ENCODE assay signal across 8 cellular contexts in the genomic region with DNA sequence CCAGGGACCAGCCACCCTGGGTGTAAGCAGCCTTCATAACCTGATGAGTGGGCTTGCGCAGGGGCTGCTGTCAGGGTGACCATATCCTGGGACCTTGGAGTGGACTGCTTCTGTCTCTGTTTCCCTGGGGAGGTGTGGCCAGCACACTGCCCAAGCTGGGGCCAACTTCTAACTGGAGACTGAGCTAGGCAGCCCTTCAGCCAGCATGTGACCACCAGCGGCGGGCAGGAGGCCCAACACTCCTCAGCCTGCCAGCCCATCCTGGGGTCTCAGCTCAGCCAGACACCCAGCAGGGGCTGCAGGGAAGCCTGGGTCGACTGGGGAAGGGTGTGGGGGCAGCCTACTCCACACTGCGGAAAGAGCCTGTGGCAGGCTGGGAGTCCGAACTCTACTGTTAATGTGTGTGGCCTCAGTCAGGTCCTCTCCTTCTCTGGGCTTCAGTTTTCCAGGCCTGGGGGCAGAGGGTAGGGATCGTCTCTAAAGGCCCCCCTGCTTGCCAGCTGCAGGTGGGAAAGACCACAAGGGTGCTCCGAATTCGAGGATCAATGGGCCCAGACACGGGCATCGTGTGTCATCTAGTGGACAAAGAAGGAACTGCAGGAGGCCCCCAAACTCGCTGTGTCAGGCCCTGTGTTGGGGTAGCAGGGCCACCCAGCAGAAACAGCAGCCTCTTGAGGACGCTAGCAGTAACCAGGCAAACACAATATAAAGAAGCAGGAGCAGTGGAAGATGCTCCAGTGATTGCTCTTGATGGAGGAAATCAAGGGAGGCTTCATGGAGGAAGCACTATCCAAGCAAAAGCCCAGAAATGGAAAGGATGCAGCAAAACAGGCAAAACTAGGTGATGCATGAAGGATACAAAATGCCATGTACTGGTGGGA. TPM values are rescaled to one million over a fixed set of nuclear protein-coding genes. Genes with fewer than 3 reads are reported as not detected.
DNase-seq lines count a peak whose midpoint lies in the region; ATAC-seq and TF ChIP-seq lines count a peak whose summit lies in the region.

No MANE protein-coding gene starts in this region.

- intact Hi-C loops in activated CD4-positive, alpha-beta memory T cell treated with anti-CD3 and anti-CD28 coated beads for 36 hours (cut with micrococcal nuclease), result loop anchor here (1.0 to 5.0 kb wide), 2 partner anchors 36 to 225 kb away; no protein-coding TSS in a partner anchor

- H3K27ac Mint-ChIP-seq in activated CD4-positive, alpha-beta memory T cell treated with anti-CD3 and anti-CD28 coated beads for 36 hours, result no peak overlapping the region
- H3K27ac Mint-ChIP-seq in effector memory CD8-positive, alpha-beta T cell, result no peak overlapping the region
- H3K27ac Mint-ChIP-seq in stimulated activated memory B cell treated with anti-CD40 and anti-IgM and Interleukin-4, amounts not matched to agents 10 μg/mL and 1 μg/mL and 100 μg/mL, for 72 hours, result no peak overlapping the region

- peaks cover 10% of the 10 kb centered on the region for H3K4me1 Mint-ChIP-seq in activated CD4-positive, alpha-beta memory T cell treated with anti-CD3 and anti-CD28 coated beads for 36 hours (ENCODE audit: low read depth)
- peaks cover 8 to 14% of the 10 kb centered on the region in 2 donors for H3K4me1 Mint-ChIP-seq in effector memory CD8-positive, alpha-beta T cell (ENCODE audit: low read depth in 2 of 2)
- peaks cover 19% of the 10 kb centered on the region for H3K4me1 Mint-ChIP-seq in stimulated activated memory B cell treated with anti-CD40 and anti-IgM and Interleukin-4, amounts not matched to agents 10 μg/mL and 1 μg/mL and 100 μg/mL, for 72 hours

- peak overlapping the region; percentile 38 for H3K4me3 Mint-ChIP-seq in activated CD4-positive, alpha-beta memory T cell treated with anti-CD3 and anti-CD28 coated beads for 36 hours
- H3K4me3 Mint-ChIP-seq in effector memory CD8-positive, alpha-beta T cell, result no peak overlapping the region
- H3K4me3 Mint-ChIP-seq in stimulated activated memory B cell treated with anti-CD40 and anti-IgM and Interleukin-4, amounts not matched to agents 10 μg/mL and 1 μg/mL and 100 μg/mL, for 72 hours, result no peak overlapping the region

- CTCF ChIA-PET in activated CD4-positive, alpha-beta memory T cell treated with anti-CD3 and anti-CD28 coated beads for 36 hours (lab: Charles Lee), result interaction anchor here (0.7 to 10.1 kb wide), 24 partner anchors 8 to 505 kb away, joined by 3 to 172 read pairs (median 4); a partner anchor contains a TSS

- no peaks in the 10 kb centered on the region for H3K27me3 Mint-ChIP-seq in activated CD4-positive, alpha-beta memory T cell treated with anti-CD3 and anti-CD28 coated beads for 36 hours
- peaks cover 0 to 7% of the 10 kb centered on the region in 2 donors for H3K27me3 Mint-ChIP-seq in effector memory CD8-positive, alpha-beta T cell
- no peaks in the 10 kb centered on the region for H3K27me3 Mint-ChIP-seq in stimulated activated memory B cell treated with anti-CD40 and anti-IgM and Interleukin-4, amounts not matched to agents 10 μg/mL and 1 μg/mL and 100 μg/mL, for 72 hours

- TF ChIP-seq CTCF in AG09309 (IDR thresholded peaks at IDR 0.05; ENCODE audit: control insufficient read depth, insufficient read depth, low read depth, low read length, missing control alignments), result peak; percentile 99

- no peak for DNase-seq in AG09309 (ENCODE audit: low read depth)
- peak; percentile 50 for DNase-seq in NCI-H748 (lab: John Stamatoyannopoulos, UW; ENCODE audit: unreplicated experiment)
- peak; percentile 80 for DNase-seq in activated CD4-positive, alpha-beta memory T cell treated with anti-CD3 and anti-CD28 coated beads for 36 hours
- peak; percentile 71 to 79 (median 74) for DNase-seq in effector memory CD8-positive, alpha-beta T cell
- peak; percentile 78 for DNase-seq in myocyte (ENCODE audit: low read depth)

- no peaks in the 10 kb centered on the region for H3K36me3 Mint-ChIP-seq in activated CD4-positive, alpha-beta memory T cell treated with anti-CD3 and anti-CD28 coated beads for 36 hours
- no peaks in the 10 kb centered on the region for H3K36me3 Mint-ChIP-seq in effector memory CD8-positive, alpha-beta T cell (ENCODE audit: insufficient read depth)
- no peaks in the 10 kb centered on the region for H3K36me3 Mint-ChIP-seq in stimulated activated memory B cell treated with anti-CD40 and anti-IgM and Interleukin-4, amounts not matched to agents 10 μg/mL and 1 μg/mL and 100 μg/mL, for 72 hours

- H3K9me3 Mint-ChIP-seq in activated CD4-positive, alpha-beta memory T cell treated with anti-CD3 and anti-CD28 coated beads for 36 hours, result no peaks in the 10 kb centered on the region
- no peaks in the 10 kb centered on the region for H3K9me3 Mint-ChIP-seq in effector memory CD8-positive, alpha-beta T cell
- H3K9me3 Mint-ChIP-seq in stimulated activated memory B cell treated with anti-CD40 and anti-IgM and Interleukin-4, amounts not matched to agents 10 μg/mL and 1 μg/mL and 100 μg/mL, for 72 hours, result no peaks in the 10 kb centered on the region

- POLR2A ChIA-PET in activated CD4-positive, alpha-beta memory T cell treated with anti-CD3 and anti-CD28 coated beads for 36 hours (lab: Charles Lee), result interaction anchor here (2.6 kb wide), 1 partner anchor 35 kb away, joined by 8 read pairs; no protein-coding TSS in a partner anchor

- no peak overlapping the region for H3K4me3 ChIP-seq in AG09309 (ENCODE audit: control insufficient read depth, low read depth, low read length)

- ATAC-seq in GM18868 (IDR thresholded peaks at IDR 0.05; ENCODE audit: unreplicated experiment), result peak; percentile 62
- peak; percentile 71 for ATAC-seq in effector memory CD8-positive, alpha-beta T cell (replicated peaks)
- peak; percentile 59 for ATAC-seq in stimulated activated memory B cell treated with anti-CD40 and anti-IgM and Interleukin-4, amounts not matched to agents 10 μg/mL and 1 μg/mL and 100 μg/mL, for 72 hours
- ATAC-seq in GM21515 (IDR thresholded peaks at IDR 0.05; ENCODE audit: unreplicated experiment), result no peak

RNA-seq across cellular contexts. Expression of a gene that starts 2.0 kb away (rescaled TPM):
- under 1 TPM; 0.10 to 0.14 TPM for total RNA-seq in activated CD4-positive, alpha-beta memory T cell treated with anti-CD3 and anti-CD28 coated beads for 36 hours
- total RNA-seq in myocyte, result 0.68 and 1.9 TPM in 2 replicates
- 5.6 TPM for polyA plus RNA-seq in myocyte (2012)

RNA-seq across cellular contexts. Expression of a gene that starts 7.0 kb away (rescaled TPM):
- 1 to 10 TPM; 3.0 to 4.7 TPM for total RNA-seq in activated CD4-positive, alpha-beta memory T cell treated with anti-CD3 and anti-CD28 coated beads for 36 hours
- 3,730 and 3,876 TPM in 2 replicates for total RNA-seq in myocyte
- polyA plus RNA-seq in myocyte (2012), result 2,191 TPM

RNA-seq across cellular contexts. Expression of a gene that starts 8.5 kb away (rescaled TPM):
- 10 to 100 TPM; 50.8 to 60.2 TPM for total RNA-seq in activated CD4-positive, alpha-beta memory T cell treated with anti-CD3 and anti-CD28 coated beads for 36 hours
- total RNA-seq in myocyte, result 63.9 and 93.0 TPM in 2 replicates
- 105 TPM for polyA plus RNA-seq in myocyte (2012)

RNA-seq across cellular contexts. Expression of a gene that starts 36.4 kb away (rescaled TPM):
- 10 to 100 TPM; 19.7 to 20.5 TPM for total RNA-seq in activated CD4-positive, alpha-beta memory T cell treated with anti-CD3 and anti-CD28 coated beads for 36 hours
- total RNA-seq in myocyte, result 7.9 and 15.4 TPM in 2 replicates
- 6.7 TPM for polyA plus RNA-seq in myocyte (2012)

RNA-seq across cellular contexts. Expression of a gene that starts 37.1 kb away (rescaled TPM):
- 10 to 100 TPM; 92.8 to 99.8 TPM for total RNA-seq in activated CD4-positive, alpha-beta memory T cell treated with anti-CD3 and anti-CD28 coated beads for 36 hours
- total RNA-seq in myocyte, result 70.9 and 96.7 TPM in 2 replicates
- 79.6 TPM for polyA plus RNA-seq in myocyte (2012)

Comparison
In these comparisons a context has a peak if more than half of its experiments do, and no peak if none do; other contexts are left out.
1. RNA of a gene that starts 7.0 kb away (total RNA-seq): 3,730 to 3,876 TPM in myocyte; 3.0 to 4.7 TPM in activated CD4-positive, alpha-beta memory T cell treated with anti-CD3 and anti-CD28 coated beads for 36 hours; every median in the first group is over 100 times any median in the second.